8 cellular contexts compared by ENCODE assay signal in genomic region chr1:43545686-43546387, GRCh38. TPM values are rescaled to one million over a fixed set of nuclear protein-coding genes. Genes with fewer than 3 reads are reported as not detected.
A peak's percentile ranks its signal among the peaks of the same experiment; 100 is the strongest.
DNase-seq lines count a peak whose midpoint lies in the region; ATAC-seq, FAIRE-seq and TF ChIP-seq lines count a peak whose summit lies in the region.

No MANE protein-coding gene starts in this region.

- peak overlapping the region; percentile 4 to 96 (median 75) for H3K27ac Mint-ChIP-seq in brain

- no peak for TF ChIP-seq RAD21 in Ishikawa (IDR thresholded peaks at IDR 0.05; ENCODE audit: low read depth)

- H3K4me3 Mint-ChIP-seq in brain: peak overlapping the region in 3 of 5 experiments; percentile 30 to 74 (median 45)

- no peak; the same call in 1 of the 2 replicates for TF ChIP-seq EP300 in Ishikawa (IDR thresholded peaks at IDR 0.05; ENCODE audit: borderline replicate concordance)

- no peak for TF ChIP-seq CTCF in brain (conservative IDR thresholded peaks at IDR 0.05)

- ATAC-seq in HG02798 (IDR thresholded peaks at IDR 0.05; ENCODE audit: poor library complexity, unreplicated experiment): no peak

- FAIRE-seq in GM12892 (lab: Jason Lieb, UNC): no peak

- peaks cover 67% of the 10 kb centered on the region for H3K4me1 Mint-ChIP-seq in brain

- TF ChIP-seq POLR2A in GM12892 (IDR thresholded peaks at IDR 0.05; ENCODE audit: low read depth, low read length): no peak

- no peaks in the 10 kb centered on the region for H3K9me3 Mint-ChIP-seq in brain

- H3K36me3 Mint-ChIP-seq in brain: peaks cover 21% of the 10 kb centered on the region

- DNase-seq in AG08396 (ENCODE audit: low spot score): peak; percentile 70
- DNase-seq in lung microvascular endothelial cell (ENCODE audit: low read depth in 2 of 2): peak; percentile 57 to 77
- DNase-seq in GM12892 (ENCODE audit: insufficient read length): no peak
- DNase-seq in stimulated activated CD4-positive, alpha-beta T cell treated with anti-CD3 and anti-CD28 coated beads, Interleukin-12 subunit alpha, Interleukin-12 subunit beta, amount 100 ng/mL, for 4 hours: no peak
- DNase-seq in A172 (ENCODE audit: low spot score): no peak

- no peaks in the 10 kb centered on the region for H3K27me3 Mint-ChIP-seq in brain

TF ChIP-seq in Ishikawa, 13 proteins besides CTCF, POLR2A, EP300 and RAD21:
- TF ChIP-seq, protein P1, sequence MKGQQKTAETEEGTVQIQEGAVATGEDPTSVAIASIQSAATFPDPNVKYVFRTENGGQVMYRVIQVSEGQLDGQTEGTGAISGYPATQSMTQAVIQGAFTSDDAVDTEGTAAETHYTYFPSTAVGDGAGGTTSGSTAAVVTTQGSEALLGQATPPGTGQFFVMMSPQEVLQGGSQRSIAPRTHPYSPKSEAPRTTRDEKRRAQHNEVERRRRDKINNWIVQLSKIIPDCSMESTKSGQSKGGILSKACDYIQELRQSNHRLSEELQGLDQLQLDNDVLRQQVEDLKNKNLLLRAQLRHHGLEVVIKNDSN (IDR thresholded peaks at IDR 0.05): peak; percentile 3; the same call in 1 of the 2 replicates
- TF ChIP-seq ZBTB7A (IDR thresholded peaks at IDR 0.05; ENCODE audit: low read depth): no peak
- TF ChIP-seq NFIC (IDR thresholded peaks at IDR 0.05): peak; percentile 14; the same call in 1 of the 2 replicates
- no peak for TF ChIP-seq FOXM1 (IDR thresholded peaks at IDR 0.05; ENCODE audit: borderline replicate concordance, low read depth)
- no peak for TF ChIP-seq TAF1 (IDR thresholded peaks at IDR 0.05; ENCODE audit: low read depth)
- no peak for TF ChIP-seq CREB1 (IDR thresholded peaks at IDR 0.05; ENCODE audit: low read depth)
- TF ChIP-seq, protein P2, sequence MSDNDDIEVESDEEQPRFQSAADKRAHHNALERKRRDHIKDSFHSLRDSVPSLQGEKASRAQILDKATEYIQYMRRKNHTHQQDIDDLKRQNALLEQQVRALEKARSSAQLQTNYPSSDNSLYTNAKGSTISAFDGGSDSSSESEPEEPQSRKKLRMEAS (IDR thresholded peaks at IDR 0.05): no peak

RNA-seq across cellular contexts. Expression of gene PTPRF, which starts 15.2 kb away (rescaled TPM):
- 147 TPM for polyA plus RNA-seq in brain (ENCODE audit: insufficient read depth, low read depth, low replicate concordance)
- 59.9 and 68.8 TPM in 2 replicates for total RNA-seq in lung microvascular endothelial cell
- 1.3 TPM for polyA plus RNA-seq in GM12892 (2012; ENCODE audit: missing spikeins)
- total RNA-seq in A172 (2014; rRNA removed; shearing (Covaris generic)): 25.2 and 27.4 TPM in 2 replicates

Comparison
In these comparisons a context has a peak if more than half of its experiments do, and no peak if none do; other contexts are left out.
1. DNase-seq: peak in AG08396 (single experiment) and lung microvascular endothelial cell (2 of 2); none in GM12892 (single experiment), stimulated activated CD4-positive, alpha-beta T cell treated with anti-CD3 and anti-CD28 coated beads, Interleukin-12 subunit alpha, Interleukin-12 subunit beta, amount 100 ng/mL, for 4 hours (single experiment) and A172 (single experiment).